11 cellular contexts compared by ENCODE assay signal in genomic region chr10:69533658-69534057, GRCh38. TPM values are rescaled to one million over a fixed set of nuclear protein-coding genes. Genes with fewer than 3 reads are reported as not detected.
"Had no signal": no experiment of that assay in that cellular context is flagged by ENCODE, and none has a peak within 500 bp of the region (broad histone marks: within the 10 kb centered on the region; RNA-seq: fewer than 3 reads in every experiment).

No MANE protein-coding gene starts in this region.

- H3K36me3 ChIP-seq: HAP-1 had no signal

- DNase-seq: GM23248, GOT3, H7, H9, HCEC 1CT, HFFc6 had no signal

- H3K4me2 ChIP-seq: GM23338 had no signal

- ATAC-seq: GM23338, HCT116 had no signal

- H2AFZ ChIP-seq: GM23248, GM23338 had no signal

- H3K4me3 ChIP-seq: GM23248, GM23338, HAP-1 had no signal

- H3K27ac ChIP-seq: GM23248 had no signal

- H3K9me3 ChIP-seq: HAP-1 had no signal

- H3K4me1 ChIP-seq: HAP-1 had no signal

- H3K9ac ChIP-seq: GM23248 had no signal

RNA-seq across cellular contexts. Expression of gene NEUROG3, which starts 39.6 kb away (rescaled TPM):
- total RNA-seq: GM23248, GM23338, H1, H4, H9, HFFc6 had no signal
- polyA plus RNA-seq: GM23248, GM23338 had no signal
